Comparison of ENCODE assay signal across 17 cellular contexts in genomic region chr6:32614366-32615081, GRCh38. TPM values are rescaled to one million over a fixed set of nuclear protein-coding genes. Genes with fewer than 3 reads are reported as not detected.
"Had no signal": no experiment of that assay in that cellular context is flagged by ENCODE, and none has a peak within 500 bp of the region (broad histone marks: within the 10 kb centered on the region; RNA-seq: fewer than 3 reads in every experiment).

No MANE protein-coding gene starts in this region.

- DNase-seq: activated CD4-positive, alpha-beta T cell treated with anti-CD3 and anti-CD28 coated beads, Interleukin-2, amount 50 U/mL, for 48 hours; effector CD8-positive, alpha-beta T cell; psoas muscle; spleen; stimulated activated CD4-positive, alpha-beta T cell treated with anti-CD3 and anti-CD28 coated beads, Interleukin-1b, Interleukin-23, amount 100 ng/mL, for 48 hours; stimulated activated naive CD4-positive, alpha-beta T cell treated with Interleukin-2 at 50 U/mL for 16 hours; T-helper 17 cell; upper lobe of left lung had no signal

- H3K9me3 ChIP-seq: psoas muscle had no signal

- H3K27ac ChIP-seq: cardiac muscle cell, psoas muscle had no signal

- H3K36me3 ChIP-seq: cardiac muscle cell, spleen, upper lobe of left lung had no signal

- ATAC-seq: activated CD4-positive, CD25-positive, alpha-beta regulatory T cell treated with anti-CD3 and anti-CD28 coated beads, Interleukin-2, amount 50 U/mL, for 24 hours; psoas muscle; sciatic nerve; T-helper 17 cell had no signal

- H3K4me3 ChIP-seq: cardiac muscle cell, psoas muscle, spleen, upper lobe of left lung had no signal

- H3K4me1 ChIP-seq: psoas muscle had no signal

- H3K27me3 ChIP-seq: cardiac muscle cell, spleen, upper lobe of left lung had no signal

- FAIRE-seq: astrocyte, colon, frontal cortex, TTC549 had no signal

RNA-seq across cellular contexts. Expression of gene HLA-DQA1, which starts 22.7 kb away (rescaled TPM):
- total RNA-seq: astrocyte, cardiac muscle cell, fibroblast of lung, frontal cortex, osteoblast had no signal
- polyA plus RNA-seq: cardiac muscle cell had no signal

RNA-seq across cellular contexts. Expression of gene HLA-DQB1, which starts 51.9 kb away (rescaled TPM):
- total RNA-seq: fibroblast of lung had no signal
- polyA plus RNA-seq: fibroblast of lung had no signal
